ENCODE assay signal across 20 cellular contexts in genomic region chr2:84498150-84498799, GRCh38. TPM values are rescaled to one million over a fixed set of nuclear protein-coding genes. Genes with fewer than 3 reads are reported as not detected.
"Had no signal": no experiment of that assay in that cellular context is flagged by ENCODE, and none has a peak within 500 bp of the region (broad histone marks: within the 10 kb centered on the region; RNA-seq: fewer than 3 reads in every experiment).

No MANE protein-coding gene starts in this region.

- H3K4me1 ChIP-seq: adrenal gland, gastrocnemius medialis, left ventricle myocardium inferior, sigmoid colon, tibial artery had no signal

- H3K27me3 ChIP-seq: adrenal gland, gastrocnemius medialis, sigmoid colon, tibial artery had no signal

- H3K27ac ChIP-seq: adrenal gland, gastrocnemius medialis, left ventricle myocardium inferior, sigmoid colon, tibial artery, WERI-Rb-1 had no signal

- DNase-seq: activated CD4-positive, alpha-beta T cell treated with anti-CD3 and anti-CD28 coated beads for 4 hours; activated CD8-positive, alpha-beta T cell treated with anti-CD3 and anti-CD28 coated beads, Interleukin-2, amount 10 ng/mL, durations not matched to agents 7 days and 5 days; activated gamma-delta T cell treated with Interleukin-2 at 50 U/mL for 16 hours; adrenal gland; effector CD4-positive, alpha-beta T cell; gastrocnemius medialis; head of caudate nucleus; kidney; left ventricle myocardium inferior; mammary epithelial cell; midbrain; occipital lobe; posterior cingulate gyrus; sigmoid colon; stimulated activated CD4-positive, alpha-beta T cell treated with anti-CD3 and anti-CD28 coated beads, Interleukin-4, amount 100 ng/mL, for 24 hours; stimulated activated naive B cell treated with anti-CD40 and anti-IgM and Interleukin-4, amounts not matched to agents 10 μg/mL and 1 μg/mL and 100 μg/mL, for 72 hours; tibial artery; WERI-Rb-1 had no signal

- H3K9me3 Mint-ChIP-seq: stimulated activated naive B cell treated with anti-CD40 and anti-IgM and Interleukin-4, amounts not matched to agents 10 μg/mL and 1 μg/mL and 100 μg/mL, for 72 hours had no signal

- FAIRE-seq: kidney, urothelium cell line had no signal

- H3K9me3 ChIP-seq: adrenal gland, gastrocnemius medialis, sigmoid colon, tibial artery had no signal

- H3K4me3 ChIP-seq: adrenal gland, gastrocnemius medialis, left ventricle myocardium inferior, sigmoid colon, tibial artery had no signal

- ATAC-seq: activated CD8-positive, alpha-beta T cell treated with anti-CD3 and anti-CD28 coated beads, Interleukin-2, amount 10 ng/mL, durations not matched to agents 7 days and 5 days; esophagus mucosa; gastrocnemius medialis; stimulated activated naive B cell treated with anti-CD40 and anti-IgM and Interleukin-4, amounts not matched to agents 10 μg/mL and 1 μg/mL and 100 μg/mL, for 72 hours had no signal

- H3K4me3 Mint-ChIP-seq: activated CD8-positive, alpha-beta T cell treated with anti-CD3 and anti-CD28 coated beads, Interleukin-2, amount 10 ng/mL, durations not matched to agents 7 days and 5 days; stimulated activated naive B cell treated with anti-CD40 and anti-IgM and Interleukin-4, amounts not matched to agents 10 μg/mL and 1 μg/mL and 100 μg/mL, for 72 hours had no signal

- H3K27ac Mint-ChIP-seq: activated CD8-positive, alpha-beta T cell treated with anti-CD3 and anti-CD28 coated beads, Interleukin-2, amount 10 ng/mL, durations not matched to agents 7 days and 5 days had no signal

- H3K36me3 Mint-ChIP-seq: stimulated activated naive B cell treated with anti-CD40 and anti-IgM and Interleukin-4, amounts not matched to agents 10 μg/mL and 1 μg/mL and 100 μg/mL, for 72 hours had no signal

- H3K36me3 ChIP-seq: adrenal gland, gastrocnemius medialis, left ventricle myocardium inferior, sigmoid colon, tibial artery, WERI-Rb-1 had no signal

RNA-seq across cellular contexts. Expression of gene DNAH6, which starts 18.0 kb away (rescaled TPM):
- total RNA-seq: gastrocnemius medialis had no signal
